Comparison of ENCODE assay signal across 2 cellular contexts in the genomic region with DNA sequence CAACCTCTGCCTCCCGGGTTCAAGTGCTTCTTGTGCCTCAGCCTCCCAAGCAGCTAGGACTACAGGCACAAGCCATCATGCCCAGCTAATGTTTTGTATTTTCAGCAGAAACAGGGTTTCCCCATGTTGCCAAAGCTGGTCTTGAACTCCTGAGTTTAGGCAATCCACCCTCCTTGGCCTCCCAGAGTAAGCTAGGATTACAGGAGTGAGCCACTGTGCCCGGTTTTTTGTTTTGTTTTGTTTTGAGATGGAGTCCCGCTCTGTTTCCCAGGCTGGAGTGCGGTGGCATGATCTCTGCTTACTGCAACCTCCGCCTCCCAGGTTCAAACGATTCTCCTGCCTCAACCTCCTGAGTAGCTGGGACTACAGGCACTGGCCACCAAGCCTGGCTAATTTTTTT.
TF ChIP-seq lines count a peak whose summit lies in the region.

No MANE protein-coding gene starts in this region.

TF ChIP-seq in K562, 482 proteins besides CTCF, POLR2A, EP300 and RAD21:
- no peak for TF ChIP-seq ZNF778 (CRISPR knock-in tag; IDR thresholded peaks at IDR 0.05)
- TF ChIP-seq, protein P1, sequence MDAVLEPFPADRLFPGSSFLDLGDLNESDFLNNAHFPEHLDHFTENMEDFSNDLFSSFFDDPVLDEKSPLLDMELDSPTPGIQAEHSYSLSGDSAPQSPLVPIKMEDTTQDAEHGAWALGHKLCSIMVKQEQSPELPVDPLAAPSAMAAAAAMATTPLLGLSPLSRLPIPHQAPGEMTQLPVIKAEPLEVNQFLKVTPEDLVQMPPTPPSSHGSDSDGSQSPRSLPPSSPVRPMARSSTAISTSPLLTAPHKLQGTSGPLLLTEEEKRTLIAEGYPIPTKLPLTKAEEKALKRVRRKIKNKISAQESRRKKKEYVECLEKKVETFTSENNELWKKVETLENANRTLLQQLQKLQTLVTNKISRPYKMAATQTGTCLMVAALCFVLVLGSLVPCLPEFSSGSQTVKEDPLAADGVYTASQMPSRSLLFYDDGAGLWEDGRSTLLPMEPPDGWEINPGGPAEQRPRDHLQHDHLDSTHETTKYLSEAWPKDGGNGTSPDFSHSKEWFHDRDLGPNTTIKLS (IDR thresholded peaks at IDR 0.05; ENCODE audit: borderline replicate concordance, low read depth) = no peak
- no peak for TF ChIP-seq XRCC5 (IDR thresholded peaks at IDR 0.05; ENCODE audit: low read depth, low read length)
- TF ChIP-seq POLR2AphosphoS5 (IDR thresholded peaks at IDR 0.05; ENCODE audit: control insufficient read depth, insufficient read depth, low read depth, low read length) = no peak
- 0 out of 2 replicates have a peak, but pooled peaks have one; percentile 50 for TF ChIP-seq HDGF (IDR thresholded peaks at IDR 0.05)
- TF ChIP-seq FOXM1 (IDR thresholded peaks at IDR 0.05; ENCODE audit: low read depth) = no peak
- TF ChIP-seq FOXM1 (CRISPR knock-in tag; IDR thresholded peaks at IDR 0.05; ENCODE audit: low read depth) = no peak
- TF ChIP-seq PTTG1 (tag; IDR thresholded peaks at IDR 0.05; ENCODE audit: low read depth) = no peak
- TF ChIP-seq, protein P2, sequence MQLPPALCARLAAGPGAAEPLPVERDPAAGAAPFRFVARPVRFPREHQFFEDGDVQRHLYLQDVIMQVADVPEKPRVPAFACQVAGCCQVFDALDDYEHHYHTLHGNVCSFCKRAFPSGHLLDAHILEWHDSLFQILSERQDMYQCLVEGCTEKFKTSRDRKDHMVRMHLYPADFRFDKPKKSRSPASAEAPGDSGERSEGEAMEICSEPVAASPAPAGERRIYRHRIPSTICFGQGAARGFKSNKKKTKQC (CRISPR knock-in tag; IDR thresholded peaks at IDR 0.05) = no peak

TF ChIP-seq in SK-N-SH, 30 proteins besides CTCF, POLR2A, EP300 and RAD21:
- TF ChIP-seq FOXM1 (IDR thresholded peaks at IDR 0.05; ENCODE audit: low read depth) = no peak
- TF ChIP-seq CHD2 (IDR thresholded peaks at IDR 0.05; ENCODE audit: low read length, partially characterized antibody) = no peak
- TF ChIP-seq YY1 (IDR thresholded peaks at IDR 0.05; ENCODE audit: low read depth) = no peak
- TF ChIP-seq GABPA (IDR thresholded peaks at IDR 0.05; ENCODE audit: low read depth) = no peak
- TF ChIP-seq RXRA (IDR thresholded peaks at IDR 0.05; ENCODE audit: borderline replicate concordance, low read depth) = no peak
- no peak for TF ChIP-seq NRF1 (IDR thresholded peaks at IDR 0.05; ENCODE audit: low read depth, low read length)
- TF ChIP-seq, protein P3, sequence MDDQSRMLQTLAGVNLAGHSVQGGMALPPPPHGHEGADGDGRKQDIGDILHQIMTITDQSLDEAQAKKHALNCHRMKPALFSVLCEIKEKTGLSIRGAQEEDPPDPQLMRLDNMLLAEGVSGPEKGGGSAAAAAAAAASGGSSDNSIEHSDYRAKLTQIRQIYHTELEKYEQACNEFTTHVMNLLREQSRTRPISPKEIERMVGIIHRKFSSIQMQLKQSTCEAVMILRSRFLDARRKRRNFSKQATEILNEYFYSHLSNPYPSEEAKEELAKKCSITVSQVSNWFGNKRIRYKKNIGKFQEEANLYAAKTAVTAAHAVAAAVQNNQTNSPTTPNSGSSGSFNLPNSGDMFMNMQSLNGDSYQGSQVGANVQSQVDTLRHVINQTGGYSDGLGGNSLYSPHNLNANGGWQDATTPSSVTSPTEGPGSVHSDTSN (IDR thresholded peaks at IDR 0.05) = no peak
- TF ChIP-seq GATA2 (CRISPR knock-in tag; IDR thresholded peaks at IDR 0.05) = no peak
- TF ChIP-seq, protein P4, sequence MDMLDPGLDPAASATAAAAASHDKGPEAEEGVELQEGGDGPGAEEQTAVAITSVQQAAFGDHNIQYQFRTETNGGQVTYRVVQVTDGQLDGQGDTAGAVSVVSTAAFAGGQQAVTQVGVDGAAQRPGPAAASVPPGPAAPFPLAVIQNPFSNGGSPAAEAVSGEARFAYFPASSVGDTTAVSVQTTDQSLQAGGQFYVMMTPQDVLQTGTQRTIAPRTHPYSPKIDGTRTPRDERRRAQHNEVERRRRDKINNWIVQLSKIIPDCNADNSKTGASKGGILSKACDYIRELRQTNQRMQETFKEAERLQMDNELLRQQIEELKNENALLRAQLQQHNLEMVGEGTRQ (IDR thresholded peaks at IDR 0.05; ENCODE audit: borderline replicate concordance, low read depth, low read length) = no peak
- TF ChIP-seq JUND (IDR thresholded peaks at IDR 0.05) = no peak
